ENCODE assay signal across 16 cellular contexts in the genomic region with DNA sequence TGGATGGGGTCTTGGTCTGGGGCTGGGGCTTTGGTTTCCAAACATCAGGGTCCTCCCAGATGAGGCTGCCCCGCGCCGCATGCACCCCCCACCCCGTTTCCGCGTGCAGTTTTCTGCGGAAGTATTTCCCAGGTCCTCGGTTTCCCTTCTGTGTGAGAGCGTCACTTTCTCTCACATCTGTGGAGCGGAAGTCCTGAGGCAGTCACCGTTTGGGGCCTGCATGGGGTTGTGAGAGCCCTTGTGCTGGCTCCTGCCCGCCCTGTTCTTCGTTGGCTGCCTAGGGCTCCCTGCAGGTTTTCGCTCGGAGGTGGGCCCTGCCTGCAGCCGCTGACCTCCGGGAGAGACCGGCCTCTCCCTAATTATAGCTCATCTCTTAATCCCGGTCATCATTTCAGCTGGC.
DNase-seq lines count a peak whose midpoint lies in the region; ATAC-seq and TF ChIP-seq lines count a peak whose summit lies in the region.
"Had no signal": no experiment of that assay in that cellular context is flagged by ENCODE, and none has a peak within 500 bp of the region (broad histone marks: within the 10 kb centered on the region; RNA-seq: fewer than 3 reads in every experiment).

No MANE protein-coding gene starts in this region.

- H3K4me1 ChIP-seq in Loucy (ENCODE audit: insufficient read depth, low read length, poor library complexity, severe bottlenecking) = peaks cover 60% of the 10 kb centered on the region
- H3K4me1 ChIP-seq in mesenchymal stem cell (ENCODE audit: control insufficient read depth, insufficient read depth, low read depth, low read length) = peaks cover 16% of the 10 kb centered on the region
- peaks cover 0 to 39% (median 21%) of the 10 kb centered on the region in 4 donors for H3K4me1 ChIP-seq in sigmoid colon

- TF ChIP-seq POLR2A in sigmoid colon (IDR thresholded peaks at IDR 0.05) = no peak

- no peak overlapping the region for H3K4ac ChIP-seq in mesenchymal stem cell (ENCODE audit: low read depth in 1 of 2, low read length in 2 of 2)

- H3K9me3 ChIP-seq in Loucy (ENCODE audit: insufficient read depth, low read depth, low read length) = no peaks in the 10 kb centered on the region
- no peaks in the 10 kb centered on the region for H3K9me3 ChIP-seq in mesenchymal stem cell (ENCODE audit: control insufficient read depth, low read length)
- H3K9me3 ChIP-seq in sigmoid colon = no peaks in the 10 kb centered on the region
- H3K9me3 ChIP-seq: BE2C had no signal

- no peak for ATAC-seq in activated CD8-positive, alpha-beta memory T cell treated with anti-CD3 and anti-CD28 coated beads, Interleukin-2, amount 10 ng/mL, durations not matched to agents 7 days and 5 days

- H3K36me3 Mint-ChIP-seq in CD14-positive monocyte = peaks cover 7% of the 10 kb centered on the region in 2 donors
- no peaks in the 10 kb centered on the region for H3K36me3 Mint-ChIP-seq in activated CD8-positive, alpha-beta memory T cell treated with anti-CD3 and anti-CD28 coated beads, Interleukin-2, amount 10 ng/mL, durations not matched to agents 7 days and 5 days

- H2BK15ac ChIP-seq in mesenchymal stem cell (ENCODE audit: low read depth, poor library complexity, severe bottlenecking) = no peak overlapping the region

- no peak overlapping the region for H2BK12ac ChIP-seq in mesenchymal stem cell (ENCODE audit: low read length in 2 of 2)

- TF ChIP-seq CTCF in CD14-positive monocyte (IDR thresholded peaks at IDR 0.05) (no peak), Loucy (conservative IDR thresholded peaks at IDR 0.05; ENCODE audit: low read length) (no peak), sigmoid colon (IDR thresholded peaks at IDR 0.05) (no peak)

- no peak overlapping the region for H3K4me3 Mint-ChIP-seq in CD14-positive monocyte
- H3K4me3 Mint-ChIP-seq in activated CD8-positive, alpha-beta memory T cell treated with anti-CD3 and anti-CD28 coated beads, Interleukin-2, amount 10 ng/mL, durations not matched to agents 7 days and 5 days = no peak overlapping the region

- peak overlapping the region; percentile 12 for H3K4me2 ChIP-seq in Loucy (ENCODE audit: low read depth, low read length, poor library complexity, severe bottlenecking)
- no peak overlapping the region for H3K4me2 ChIP-seq in mesenchymal stem cell (ENCODE audit: low read length, poor library complexity, severe bottlenecking)

- peaks cover 100% of the 10 kb centered on the region for H3K79me2 ChIP-seq in Loucy (ENCODE audit: insufficient read depth, low read length)

- no peak overlapping the region for H2BK120ac ChIP-seq in mesenchymal stem cell (ENCODE audit: low read depth, low read length)

- intact Hi-C loops in CD14-positive monocyte (cut with micrococcal nuclease) = no loop called here
- intact Hi-C loops in sigmoid colon (cut with DNase I) = loop anchor here (5.0 kb wide), 1 partner anchor 48 kb away; no protein-coding TSS in a partner anchor

- H3K36me3 ChIP-seq in Loucy (ENCODE audit: insufficient read depth, low read length) (peaks cover 12% of the 10 kb centered on the region; the same call in 1 of the 2 replicates), mesenchymal stem cell (ENCODE audit: control insufficient read depth in 1 of 2, insufficient read depth in 2 of 2, low read depth in 1 of 2, low read length in 2 of 2) (peaks cover 0 to 4% of the 10 kb centered on the region in 2 experiments), sigmoid colon (no peaks in the 10 kb centered on the region)
- H3K36me3 ChIP-seq: BE2C had no signal

- no peak overlapping the region for H3K4me3 ChIP-seq in Loucy (ENCODE audit: low read length, poor library complexity, severe bottlenecking)
- no peak overlapping the region for H3K4me3 ChIP-seq in mesenchymal stem cell (ENCODE audit: insufficient read depth in 1 of 2, low read depth in 1 of 2, low read length in 2 of 2)
- no peak overlapping the region for H3K4me3 ChIP-seq in sigmoid colon

- no peaks in the 10 kb centered on the region for H3K27me3 Mint-ChIP-seq in CD14-positive monocyte (ENCODE audit: low read depth in 3 of 3)
- H3K27me3 Mint-ChIP-seq in activated CD8-positive, alpha-beta memory T cell treated with anti-CD3 and anti-CD28 coated beads, Interleukin-2, amount 10 ng/mL, durations not matched to agents 7 days and 5 days = no peaks in the 10 kb centered on the region

- H3K9me3 Mint-ChIP-seq in CD14-positive monocyte = no peaks in the 10 kb centered on the region
- no peaks in the 10 kb centered on the region for H3K9me3 Mint-ChIP-seq in activated CD8-positive, alpha-beta memory T cell treated with anti-CD3 and anti-CD28 coated beads, Interleukin-2, amount 10 ng/mL, durations not matched to agents 7 days and 5 days (ENCODE audit: low read depth)

- no peaks in the 10 kb centered on the region for H3F3A ChIP-seq in Loucy (ENCODE audit: low read depth)

- no peak overlapping the region for H3K14ac ChIP-seq in mesenchymal stem cell (ENCODE audit: low read length in 2 of 2)

- no peaks in the 10 kb centered on the region for H3K27me3 ChIP-seq in Loucy (ENCODE audit: insufficient read depth, low read length, poor library complexity, severe bottlenecking)
- H3K27me3 ChIP-seq in mesenchymal stem cell (ENCODE audit: control insufficient read depth in 1 of 2, insufficient read depth in 1 of 2, low read length in 2 of 2) = no peaks in the 10 kb centered on the region
- H3K27me3 ChIP-seq in sigmoid colon = no peaks in the 10 kb centered on the region
- H3K27me3 ChIP-seq: BE2C had no signal

- H4K8ac ChIP-seq in mesenchymal stem cell (ENCODE audit: low read length) = peak overlapping the region; percentile 43

- H4K91ac ChIP-seq in mesenchymal stem cell (ENCODE audit: low read length) = no peak overlapping the region

- no peak overlapping the region for H2AK5ac ChIP-seq in mesenchymal stem cell (ENCODE audit: low read length, severe bottlenecking)

- 95% methylated on average over 14 of the region's 19 CpGs for WGBS in mesenchymal stem cell
- WGBS in sigmoid colon, 2 donors = 94 to 96% methylated on average over 19 of the region's 19 CpGs

- H3K9me2 ChIP-seq in Loucy (replicated peaks; ENCODE audit: low read depth, low read length) = no peaks in the 10 kb centered on the region

- TF ChIP-seq EP300 in sigmoid colon (IDR thresholded peaks at IDR 0.05) = no peak

- H4K20me1 ChIP-seq in Loucy (ENCODE audit: insufficient read depth, low read length, poor library complexity, severe bottlenecking) = peaks cover 51% of the 10 kb centered on the region

- H2AFZ ChIP-seq in Loucy (ENCODE audit: low read length) (no peak overlapping the region), mesenchymal stem cell (ENCODE audit: low read depth, low read length) (no peak overlapping the region)

- H3K18ac ChIP-seq in mesenchymal stem cell (ENCODE audit: low read depth in 1 of 2, low read length in 2 of 2) = no peak overlapping the region

- H3K79me1 ChIP-seq in mesenchymal stem cell (replicated peaks; ENCODE audit: low read length, poor library complexity, severe bottlenecking) = peaks cover 41% of the 10 kb centered on the region

- H3K9ac ChIP-seq in Loucy (ENCODE audit: low read depth, low read length, poor library complexity, severe bottlenecking) (no peak overlapping the region), mesenchymal stem cell (ENCODE audit: low read length) (no peak overlapping the region)

- H3K27ac ChIP-seq in mesenchymal stem cell (ENCODE audit: low read length, poor library complexity, severe bottlenecking) = no peak overlapping the region
- H3K27ac ChIP-seq in sigmoid colon = peak overlapping the region in 3 of 4 donors; percentile 21 to 56 (median 51)
- H3K27ac ChIP-seq: RWPE1 had no signal

- DNase-seq in CD14-positive monocyte (ENCODE audit: low spot score) (no peak), mesenchymal stem cell (no peak), sigmoid colon (no peak), GF-D8 (lab: John Stamatoyannopoulos, UW) (no peak), COR-L47 (lab: John Stamatoyannopoulos, UW) (no peak)
- no peak for DNase-seq in activated CD4-positive, alpha-beta T cell treated with anti-CD3 and anti-CD28 coated beads, Interleukin-2, amount 50 U/mL, for 48 hours
- no peak for DNase-seq in activated CD8-positive, alpha-beta memory T cell treated with anti-CD3 and anti-CD28 coated beads, Interleukin-2, amount 10 ng/mL, durations not matched to agents 7 days and 5 days
- DNase-seq: BE2C, EL, H7, MV-4-11, NCI-H1417 treated with DMSO at 0.1 percent for 48 hours, NCI-H2029 treated with DMSO at 0.1 percent for 48 hours, NCI-H524 had no signal

- peak overlapping the region in 6 of 7 donors; percentile 97 to 99 (median 98) for H3K27ac Mint-ChIP-seq in CD14-positive monocyte
- H3K27ac Mint-ChIP-seq in activated CD8-positive, alpha-beta memory T cell treated with anti-CD3 and anti-CD28 coated beads, Interleukin-2, amount 10 ng/mL, durations not matched to agents 7 days and 5 days = no peak overlapping the region

- peaks cover 79% of the 10 kb centered on the region for H3K4me1 Mint-ChIP-seq in CD14-positive monocyte
- H3K4me1 Mint-ChIP-seq in activated CD8-positive, alpha-beta memory T cell treated with anti-CD3 and anti-CD28 coated beads, Interleukin-2, amount 10 ng/mL, durations not matched to agents 7 days and 5 days = peaks cover 20% of the 10 kb centered on the region

- H2BK5ac ChIP-seq in mesenchymal stem cell (ENCODE audit: low read depth, low read length, poor library complexity, severe bottlenecking) = no peak overlapping the region

- H3K23ac ChIP-seq in mesenchymal stem cell (ENCODE audit: low read length in 2 of 2) = no peak overlapping the region

- CTCF ChIA-PET in activated CD8-positive, alpha-beta memory T cell treated with anti-CD3 and anti-CD28 coated beads, Interleukin-2, amount 10 ng/mL, durations not matched to agents 7 days and 5 days (lab: Charles Lee) = interaction anchor here (0.8 kb wide), 1 partner anchor 12 kb away, joined by 3 read pairs; no protein-coding TSS in a partner anchor
